In genomic region chr2:210503622-210504300, GRCh38 we compare ENCODE assay signal across 1 cellular context.
TF ChIP-seq lines count a peak whose summit lies in the region.

No MANE protein-coding gene starts in this region.

TF ChIP-seq in GM23338, 12 proteins besides CTCF, POLR2A, EP300 and RAD21 (continued from another document):
- TF ChIP-seq ZNF114 (CRISPR knock-in tag; IDR thresholded peaks at IDR 0.05) (no peak), STAT1 (IDR thresholded peaks at IDR 0.05; ENCODE audit: unreplicated experiment) (no peak), NANOG (IDR thresholded peaks at IDR 0.05; ENCODE audit: borderline replicate concordance) (no peak), ETS1 (IDR thresholded peaks at IDR 0.05) (no peak)
